Comparison of ENCODE assay signal across 8 cellular contexts in the genomic region with DNA sequence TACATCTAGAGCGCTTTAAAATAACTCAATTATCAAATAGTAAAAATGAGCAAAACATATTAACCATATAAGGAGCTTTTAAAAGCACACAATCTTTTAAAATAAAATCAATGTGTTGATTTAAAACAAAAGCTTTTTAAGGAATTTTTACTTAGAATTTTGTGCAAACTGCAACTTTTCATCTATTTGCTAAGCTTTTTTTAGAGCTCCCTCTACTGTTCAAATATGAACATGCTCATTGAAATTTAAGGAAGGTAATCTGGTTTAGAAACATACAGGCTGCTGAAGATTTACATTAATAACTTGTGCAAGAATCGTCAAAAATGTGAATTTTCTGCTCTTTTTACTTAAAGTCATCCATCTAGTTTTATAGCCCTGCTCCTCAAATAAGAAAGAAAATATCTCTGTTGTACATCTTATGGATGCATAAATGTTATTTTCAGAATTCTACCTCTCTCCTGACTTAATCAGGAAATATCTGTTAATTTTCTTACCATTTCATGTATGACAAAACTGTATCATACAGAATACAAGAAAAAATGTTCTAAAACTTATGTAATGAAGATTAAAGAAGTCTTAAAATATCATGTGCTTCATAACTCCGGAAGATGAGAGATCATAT.
DNase-seq lines count a peak whose midpoint lies in the region; ATAC-seq and TF ChIP-seq lines count a peak whose summit lies in the region.

No MANE protein-coding gene starts in this region.

- H3K27ac ChIP-seq in OCI-LY7 (ENCODE audit: low read depth, low read length, poor library complexity, severe bottlenecking), result no peak overlapping the region
- H3K27ac ChIP-seq in fibroblast of lung (ENCODE audit: insufficient read depth, low read length), result no peak overlapping the region

- H3K9me3 ChIP-seq in OCI-LY7 (ENCODE audit: low read length) (no peaks in the 10 kb centered on the region), fibroblast of lung (ENCODE audit: control insufficient read depth, insufficient read depth, low read depth, low read length) (no peaks in the 10 kb centered on the region)

- H4K20me1 ChIP-seq in OCI-LY7 (ENCODE audit: insufficient read depth, low read length), result no peaks in the 10 kb centered on the region
- H4K20me1 ChIP-seq in fibroblast of lung (ENCODE audit: control insufficient read depth, extremely low read depth, insufficient read depth, low read length), result no peaks in the 10 kb centered on the region

- ATAC-seq in activated CD4-positive, CD25-positive, alpha-beta regulatory T cell treated with anti-CD3 and anti-CD28 coated beads, Interleukin-2, amount 50 U/mL, for 24 hours, result no peak
- no peak for ATAC-seq in GM18519 (IDR thresholded peaks at IDR 0.05; ENCODE audit: low FRiP score, unreplicated experiment)

- POLR2A ChIA-PET in OCI-LY7 (lab: Charles Lee), result no interaction called here

- BruUV-seq in OCI-LY7 (replicated peaks; lab: Mats Ljungman, UMichigan), result no TSS peak

- H3K4me1 ChIP-seq in OCI-LY7 (ENCODE audit: insufficient read depth, low read length, poor library complexity, severe bottlenecking) (no peaks in the 10 kb centered on the region), fibroblast of lung (ENCODE audit: control insufficient read depth, extremely low read depth, insufficient read depth, low read length) (no peaks in the 10 kb centered on the region)

- no peak overlapping the region for H3K9ac ChIP-seq in fibroblast of lung (ENCODE audit: insufficient read depth, low read length)

- intact Hi-C loops in OCI-LY7 (cut with micrococcal nuclease; ENCODE audit: unreplicated experiment), result no loop called here

- H3K4me2 ChIP-seq in OCI-LY7 (ENCODE audit: low read length), result no peak overlapping the region
- no peak overlapping the region for H3K4me2 ChIP-seq in fibroblast of lung (ENCODE audit: extremely low read depth, insufficient read depth, low read length)

- H3K79me2 ChIP-seq in OCI-LY7 (ENCODE audit: insufficient read depth, low read depth, low read length), result no peaks in the 10 kb centered on the region
- H3K79me2 ChIP-seq in fibroblast of lung (ENCODE audit: control insufficient read depth, insufficient read depth, low read length), result no peaks in the 10 kb centered on the region

- TF ChIP-seq CTCF in OCI-LY7 (conservative IDR thresholded peaks at IDR 0.05; ENCODE audit: low read length) (peak; percentile 90), fibroblast of lung (conservative IDR thresholded peaks at IDR 0.05 in 1 of 2, IDR thresholded peaks at IDR 0.05 in 1 of 2; ENCODE audit: low read depth in 1 of 2, low read length in 2 of 2) (peak in 1 of 2 donors; percentile 65)

- H3K27me3 ChIP-seq in fibroblast of lung (ENCODE audit: control insufficient read depth, insufficient read depth, low read length), result no peaks in the 10 kb centered on the region

- CTCF ChIA-PET in OCI-LY7 (lab: Charles Lee; ENCODE audit: unreplicated experiment), result no interaction called here

- no peaks in the 10 kb centered on the region for H3K9me2 ChIP-seq in OCI-LY7 (ENCODE audit: insufficient read depth, low read length)

- H2AFZ ChIP-seq in OCI-LY7 (ENCODE audit: low read length), result no peak overlapping the region
- no peak overlapping the region for H2AFZ ChIP-seq in fibroblast of lung (ENCODE audit: low read length)

- DNase-seq in NOMO-1 treated with DMSO at 0.1 percent for 48 hours (lab: John Stamatoyannopoulos, UW; ENCODE audit: unreplicated experiment), result peak; percentile 47
- DNase-seq in NOMO-1 treated with dmso at 0.1 percent for 144 hours (lab: John Stamatoyannopoulos, UW; ENCODE audit: unreplicated experiment), result no peak
- DNase-seq in OCI-LY7 (ENCODE audit: low spot score), result peak; percentile 8
- DNase-seq in fibroblast of lung (ENCODE audit: low read depth in 2 of 2), result peak; percentile 1 to 63
- peak; percentile 80 for DNase-seq in superior temporal gyrus (ENCODE audit: extremely low spot score)
- DNase-seq in activated naive CD4-positive, alpha-beta T cell (lab: John Stamatoyannopoulos, UW), result no peak

- H3K4me3 ChIP-seq in OCI-LY7 (ENCODE audit: low read depth, low read length, poor library complexity, severe bottlenecking) (no peak overlapping the region), fibroblast of lung (replicated peaks in 1 of 4; ENCODE audit: control extremely low read depth in 1 of 4, insufficient read depth in 1 of 4, low read depth in 3 of 4, low read length in 4 of 4) (no peak overlapping the region)

- H3K36me3 ChIP-seq in OCI-LY7 (ENCODE audit: insufficient read depth, low read length) (no peaks in the 10 kb centered on the region), fibroblast of lung (ENCODE audit: control insufficient read depth, insufficient read depth, low read length) (no peaks in the 10 kb centered on the region)

Comparison
In these comparisons a context has a peak if more than half of its experiments do, and no peak if none do; other contexts are left out.
1. DNase-seq: peak in NOMO-1 treated with DMSO at 0.1 percent for 48 hours (single experiment), OCI-LY7 (single experiment), fibroblast of lung (2 of 2) and superior temporal gyrus (single experiment); none in NOMO-1 treated with dmso at 0.1 percent for 144 hours (single experiment) and activated naive CD4-positive, alpha-beta T cell (0 of 4).